ENCODE assay signal across 15 cellular contexts in the genomic region with DNA sequence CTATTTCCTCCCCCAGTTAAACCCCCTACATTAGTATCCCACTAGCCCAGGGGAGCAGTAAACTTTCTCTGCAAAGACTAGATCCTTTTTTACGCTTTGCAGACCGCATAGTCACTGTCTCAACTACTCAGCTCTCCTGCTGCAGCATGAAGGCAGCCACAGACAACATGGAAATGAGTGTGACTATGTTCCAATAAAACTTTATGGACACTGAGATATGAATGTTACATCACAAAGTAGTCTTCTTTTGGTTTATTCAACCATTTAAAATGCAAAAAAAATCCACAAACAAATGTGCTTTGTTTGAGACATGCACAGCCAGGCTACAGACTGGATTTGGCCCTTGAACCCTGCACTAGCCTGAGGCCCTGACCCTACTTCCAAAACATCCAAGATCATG. TPM values are rescaled to one million over a fixed set of nuclear protein-coding genes. Genes with fewer than 3 reads are reported as not detected.
DNase-seq lines count a peak whose midpoint lies in the region; ATAC-seq, FAIRE-seq and TF ChIP-seq lines count a peak whose summit lies in the region.
"Had no signal": no experiment of that assay in that cellular context is flagged by ENCODE, and none has a peak within 500 bp of the region (broad histone marks: within the 10 kb centered on the region; RNA-seq: fewer than 3 reads in every experiment).

No MANE protein-coding gene starts in this region.

- peak overlapping the region; percentile 47 for H3K4me3 Mint-ChIP-seq in natural killer cell
- peak overlapping the region in 1 of 2 donors; percentile 52 for H3K4me3 Mint-ChIP-seq in CD14-positive monocyte

- peak overlapping the region; percentile 97; the same call in 1 of the 2 replicates for H3K4me3 ChIP-seq in AG04450 (ENCODE audit: low read depth, low read length)
- H3K4me3 ChIP-seq in HFF-Myc (replicated peaks; ENCODE audit: low read depth, low read length) = peak overlapping the region; percentile 88
- peak overlapping the region; percentile 81 for H3K4me3 ChIP-seq in K562
- no peak overlapping the region for H3K4me3 ChIP-seq in vagina
- H3K4me3 ChIP-seq: lung had no signal

- H3K4me2 ChIP-seq in K562 (ENCODE audit: insufficient read depth, low read length) = peak overlapping the region; percentile 100

- peaks cover 53% of the 10 kb centered on the region for H3K79me2 ChIP-seq in K562 (ENCODE audit: control insufficient read depth, insufficient read depth, low read length)

- H3K9me1 ChIP-seq in K562 (ENCODE audit: control insufficient read depth, insufficient read depth, low read length) = no peaks in the 10 kb centered on the region

- H3K36me3 ChIP-seq in K562 (ENCODE audit: control insufficient read depth, insufficient read depth, low read length) (peaks cover 22% of the 10 kb centered on the region; the same call in 2 of the 3 replicates), vagina (no peaks in the 10 kb centered on the region)

- ATAC-seq in K562 (no peak), natural killer cell (no peak), HG02973 (IDR thresholded peaks at IDR 0.05; ENCODE audit: unreplicated experiment) (no peak)

- TF ChIP-seq CTCF in AG04450 (IDR thresholded peaks at IDR 0.05; ENCODE audit: low read depth, low read length) (no peak), HFF-Myc (IDR thresholded peaks at IDR 0.05; ENCODE audit: low read depth, low read length, missing control alignments) (no peak), K562 (IDR thresholded peaks at IDR 0.05 in 2 of 3, conservative IDR thresholded peaks at IDR 0.05 in 1 of 3; ENCODE audit: insufficient read depth in 2 of 3, low read depth in 1 of 3, low read length in 3 of 3) (no peak), natural killer cell (IDR thresholded peaks at IDR 0.05) (no peak), CD14-positive monocyte (IDR thresholded peaks at IDR 0.05) (no peak), vagina (IDR thresholded peaks at IDR 0.05) (no peak)

- CTCF ChIA-PET in AG04450 (lab: Charles Lee) = interaction anchor here (2.6 to 3.8 kb wide), 3 partner anchors 11 to 100 kb away, joined by 17 to 25 read pairs (median 18); no protein-coding TSS in a partner anchor
- CTCF ChIA-PET in K562 (lab: Yijun Ruan, JAX; ENCODE audit: low intra/inter-chr PET ratio) = no interaction called here

- H3K27ac Mint-ChIP-seq in natural killer cell = peak overlapping the region; percentile 96 to 100
- peak overlapping the region in 3 of 7 donors; percentile 13 to 69 (median 41) for H3K27ac Mint-ChIP-seq in CD14-positive monocyte

- peak overlapping the region in 1 of 2 experiments; percentile 88; a peak in 3 of 4 replicates for H3K9ac ChIP-seq in K562 (ENCODE audit: insufficient read depth in 1 of 2, low read depth in 2 of 2, low read length in 2 of 2)

- TF ChIP-seq POLR2A in K562 (conservative IDR thresholded peaks at IDR 0.05) = no peak
- TF ChIP-seq POLR2A in vagina (IDR thresholded peaks at IDR 0.05) = no peak

- in situ Hi-C loops in K562 (cut with MboI) = loop anchor here (5.0 kb wide), 1 partner anchor 168 kb away; no protein-coding TSS in a partner anchor

- intact Hi-C loops in K562 (cut with micrococcal nuclease) (loop anchor here (5.0 kb wide), 1 partner anchor 343 kb away; no protein-coding TSS in a partner anchor), natural killer cell (cut with micrococcal nuclease) (loop anchor here (5.0 to 10.0 kb wide), 3 partner anchors 256 to 674 kb away; partner anchors contain the start of genes C17orf100, MED31, TP53 and WRAP53), CD14-positive monocyte (cut with micrococcal nuclease) (loop anchor here in 1 of 2 donors (5.0 kb wide), 2 partner anchors 358 to 1047 kb away; partner anchors contain the start of genes C17orf100 and MED31), vagina (cut with DNase I) (no loop called here)

- POLR2A ChIA-PET in AG04450 (lab: Yijun Ruan, JAX) (no interaction called here), K562 (lab: Yijun Ruan, JAX) (interaction anchor here (0.7 to 1.0 kb wide), 2 partner anchors 11 to 118 kb away, joined by 3 read pairs; no protein-coding TSS in a partner anchor)

- H3K4me1 Mint-ChIP-seq in natural killer cell = peaks cover 57 to 59% of the 10 kb centered on the region in 2 donors
- H3K4me1 Mint-ChIP-seq in CD14-positive monocyte = peaks cover 51% of the 10 kb centered on the region

- H3K27ac ChIP-seq in AG04450 (ENCODE audit: low read depth, low read length) (no peak overlapping the region), K562 (ENCODE audit: extremely low read depth, low read depth, low read length) (peak overlapping the region; percentile 96; the same call in 2 of the 3 replicates), vagina (no peak overlapping the region)

- no peak for TF ChIP-seq RAD21 in K562 (CRISPR knock-in tag; conservative IDR thresholded peaks at IDR 0.05 in 1 of 2, IDR thresholded peaks at IDR 0.05 in 1 of 2)

- peaks cover 14 to 22% of the 10 kb centered on the region in 2 experiments; a peak in 4 of 5 replicates for H3K4me1 ChIP-seq in K562 (replicated peaks in 1 of 2; ENCODE audit: control insufficient read depth in 2 of 2, insufficient read depth in 2 of 2, low read length in 2 of 2)
- H3K4me1 ChIP-seq in vagina = peaks cover 44% of the 10 kb centered on the region

- no peaks in the 10 kb centered on the region for H4K20me1 ChIP-seq in K562 (replicated peaks; ENCODE audit: control insufficient read depth, insufficient read depth, low read length)

- H3K9me3 Mint-ChIP-seq in natural killer cell (no peaks in the 10 kb centered on the region), CD14-positive monocyte (peaks cover 0 to 5% (median 0%) of the 10 kb centered on the region in 7 donors)

- FAIRE-seq in K562 (lab: Jason Lieb, UNC) = peak; percentile 6

- WGBS in K562 (ENCODE audit: insufficient coverage, low coverage, missing lambda C conversion rate) = 83% methylated on average over 2 of the region's 2 CpGs

- H3K27me3 ChIP-seq in AG04450 (ENCODE audit: control insufficient read depth, insufficient read depth, low read length) (no peaks in the 10 kb centered on the region), K562 (ENCODE audit: control insufficient read depth in 2 of 2, insufficient read depth in 2 of 2, low read length in 2 of 2) (no peaks in the 10 kb centered on the region), vagina (no peaks in the 10 kb centered on the region)
- H3K27me3 ChIP-seq: spleen had no signal

- H3K9me3 ChIP-seq in AG04450 (ENCODE audit: control insufficient read depth, insufficient read depth, low read length) (peaks cover 7% of the 10 kb centered on the region; the same call in 1 of the 2 replicates), K562 (replicated peaks; ENCODE audit: control insufficient read depth, insufficient read depth, low read depth, low read length) (no peaks in the 10 kb centered on the region), vagina (no peaks in the 10 kb centered on the region)
- H3K9me3 ChIP-seq: spleen had no signal

- H3K36me3 Mint-ChIP-seq in natural killer cell (no peaks in the 10 kb centered on the region), CD14-positive monocyte (peaks cover 41 to 48% of the 10 kb centered on the region in 2 donors)

- H3K27me3 Mint-ChIP-seq in natural killer cell (ENCODE audit: low read depth in 2 of 2) (no peaks in the 10 kb centered on the region), CD14-positive monocyte (ENCODE audit: low read depth in 3 of 3) (peaks cover 0 to 5% (median 0%) of the 10 kb centered on the region in 3 donors)

- no peak for TF ChIP-seq EP300 in K562 (IDR thresholded peaks at IDR 0.05; ENCODE audit: low read length)

- no TSS peak for BruUV-seq in K562 (replicated peaks; lab: Mats Ljungman, UMichigan)

- DNase-seq in AG04450 (ENCODE audit: low read depth, low spot score) (no peak), HFF-Myc (ENCODE audit: extremely low read depth, low read depth) (no peak), K562 (ENCODE audit: extremely low read depth in 1 of 4, low spot score in 3 of 4) (no peak), natural killer cell (no peak), CD14-positive monocyte (ENCODE audit: low spot score) (no peak), vagina (ENCODE audit: extremely low spot score in 2 of 2) (no peak), NCI-H1417 treated with DMSO at 0.1 percent for 48 hours (lab: John Stamatoyannopoulos, UW) (no peak)
- DNase-seq: Calu3; NCI-H2227 treated with DMSO at 0.1 percent for 48 hours; SHP77 treated with DMSO at 0.1 percent for 48 hours; spleen; stimulated activated CD8-positive, alpha-beta memory T cell treated with anti-CD3 and anti-CD28 coated beads, Interleukin-4, amount 100 ng/mL, for 48 hours had no signal

- no peak overlapping the region for H2AFZ ChIP-seq in K562 (ENCODE audit: low read depth, low read length)

RNA-seq across cellular contexts. Expression of gene RNASEK, which starts 1.9 kb away (rescaled TPM):
- polyA plus RNA-seq in AG04450 (2011; rRNA removed) (240 and 332 TPM in 2 replicates), K562 (2011; rRNA removed) (58.0 and 75.0 TPM in 2 replicates), K562 (2014; fragmentation: Illumina TruSeq; extraction: Trizol) (265 and 271 TPM in 2 replicates), K562 (2014; fragmentation: Nextera tagmentation; extraction: Ambion mirVana) (100 to 1,000 TPM; 104 to 155 TPM), K562 (2014; rRNA removed) (85.3 and 157 TPM in 2 replicates), CD14-positive monocyte (1,000 to 10,000 TPM; 1,057 to 1,383 TPM)
- 85.9 and 117 TPM in 2 replicates for polyA minus RNA-seq in AG04450 (2011; rRNA and poly(A)+ RNA removed)
- 43.7 and 75.3 TPM in 2 replicates for total RNA-seq in K562 (2011; cell fraction: chromatin; rRNA removed; ENCODE audit: low replicate concordance)
- 103 and 119 TPM in 2 replicates for total RNA-seq in K562 (2011; cell fraction: nucleolus; rRNA removed)
- total RNA-seq in K562 (2011; cell fraction: nucleoplasm; rRNA removed) = 117 and 121 TPM in 2 replicates
- total RNA-seq in K562 (2014; rRNA removed) (157 and 253 TPM in 2 replicates), K562 (2014; rRNA removed; fragmentation: Illumina TruSeq; extraction: Trizol) (48.5 and 48.6 TPM in 2 replicates), K562 (2015; rRNA removed; fragmentation: Illumina TruSeq; extraction: Trizol) (132 and 136 TPM in 2 replicates), K562 (2021) (151 and 154 TPM in 2 replicates), natural killer cell (100 to 1,000 TPM; 151 to 165 (median 159) TPM), vagina (155 TPM)
- 94.3 and 122 TPM in 2 replicates for polyA plus RNA-seq in K562 (2011; cell fraction: cytosol; rRNA removed)
- polyA plus RNA-seq in K562 (2011; cell fraction: nucleus; rRNA removed) = 114 and 118 TPM in 2 replicates
- polyA plus RNA-seq in K562 (2012) = 247 and 326 TPM in 2 replicates
- 20.8 and 25.0 TPM in 2 replicates for polyA minus RNA-seq in K562 (2011; rRNA and poly(A)+ RNA removed)
- polyA minus RNA-seq in K562 (2011; cell fraction: cytosol; rRNA and poly(A)+ RNA removed) = 76.4 and 84.8 TPM in 2 replicates
- polyA minus RNA-seq in K562 (2011; cell fraction: nucleus; rRNA and poly(A)+ RNA removed) = 9.2 and 20.2 TPM in 2 replicates

RNA-seq across cellular contexts. Expression of gene BCL6B, which starts 12.3 kb away (rescaled TPM):
- 0.02 TPM in 1 of 2 replicates, not detected in the other for polyA plus RNA-seq in AG04450 (2011; rRNA removed)
- not detected in 2 replicates for polyA minus RNA-seq in AG04450 (2011; rRNA and poly(A)+ RNA removed)
- total RNA-seq in K562 (2011; cell fraction: chromatin; rRNA removed; ENCODE audit: low replicate concordance) = 2.4 and 6.6 TPM in 2 replicates
- total RNA-seq in K562 (2011; cell fraction: nucleolus; rRNA removed) = 4.7 and 6.3 TPM in 2 replicates
- total RNA-seq in K562 (2011; cell fraction: nucleoplasm; rRNA removed) = 4.1 and 5.4 TPM in 2 replicates
- total RNA-seq in K562 (2014; rRNA removed) = 4.7 and 5.0 TPM in 2 replicates
- 2.4 and 2.7 TPM in 2 replicates for total RNA-seq in K562 (2014; rRNA removed; fragmentation: Illumina TruSeq; extraction: Trizol)
- 3.5 and 3.6 TPM in 2 replicates for total RNA-seq in K562 (2015; rRNA removed; fragmentation: Illumina TruSeq; extraction: Trizol)
- 4.5 and 5.6 TPM in 2 replicates for total RNA-seq in K562 (2021)
- polyA plus RNA-seq in K562 (2011; rRNA removed) = 1.9 and 3.1 TPM in 2 replicates
- 2.8 and 2.9 TPM in 2 replicates for polyA plus RNA-seq in K562 (2011; cell fraction: cytosol; rRNA removed)
- 5.5 and 5.9 TPM in 2 replicates for polyA plus RNA-seq in K562 (2011; cell fraction: nucleus; rRNA removed)
- 1.9 and 4.2 TPM in 2 replicates for polyA plus RNA-seq in K562 (2012)
- polyA plus RNA-seq in K562 (2014; fragmentation: Illumina TruSeq; extraction: Trizol) = 3.9 and 4.1 TPM in 2 replicates
- 1 to 10 TPM in 1 of 2 experiments, under 1 TPM in 1; 0.89 to 1.2 TPM for polyA plus RNA-seq in K562 (2014; fragmentation: Nextera tagmentation; extraction: Ambion mirVana)
- polyA plus RNA-seq in K562 (2014; rRNA removed) = 3.5 and 3.6 TPM in 2 replicates
- polyA minus RNA-seq in K562 (2011; rRNA and poly(A)+ RNA removed) = 2.0 and 2.8 TPM in 2 replicates
- polyA minus RNA-seq in K562 (2011; cell fraction: cytosol; rRNA and poly(A)+ RNA removed) = 2.7 and 3.1 TPM in 2 replicates
- polyA minus RNA-seq in K562 (2011; cell fraction: nucleus; rRNA and poly(A)+ RNA removed) = 3.1 and 4.0 TPM in 2 replicates
- total RNA-seq in natural killer cell = under 1 TPM in 2 of 3 donors, not detected in 1; 0.49 to 0.84 TPM
- under 1 TPM in 1 of 2 donors, not detected in 1; 0.06 TPM for polyA plus RNA-seq in CD14-positive monocyte
- 10.1 TPM for total RNA-seq in vagina
- total RNA-seq: Calu3 had no signal

RNA-seq across cellular contexts. Expression of gene ALOX12, which starts 14.7 kb away (rescaled TPM):
- polyA plus RNA-seq in AG04450 (2011; rRNA removed) (not detected in 2 replicates), K562 (2011; rRNA removed) (0.31 and 1.0 TPM in 2 replicates), K562 (2014; fragmentation: Illumina TruSeq; extraction: Trizol) (0.55 and 0.60 TPM in 2 replicates), K562 (2014; fragmentation: Nextera tagmentation; extraction: Ambion mirVana) (1 to 10 TPM in 1 of 2 experiments, under 1 TPM in 1; 0.91 to 1.1 TPM), K562 (2014; rRNA removed) (0.91 and 0.98 TPM in 2 replicates), CD14-positive monocyte (1 to 10 TPM in 1 of 2 donors, under 1 TPM in 1; 0.29 to 1.2 TPM)
- polyA minus RNA-seq in AG04450 (2011; rRNA and poly(A)+ RNA removed) = not detected in 2 replicates
- 0.35 and 0.53 TPM in 2 replicates for total RNA-seq in K562 (2011; cell fraction: chromatin; rRNA removed; ENCODE audit: low replicate concordance)
- total RNA-seq in K562 (2011; cell fraction: nucleolus; rRNA removed) = 0.17 and 0.26 TPM in 2 replicates
- total RNA-seq in K562 (2011; cell fraction: nucleoplasm; rRNA removed) = 0.29 and 0.46 TPM in 2 replicates
- total RNA-seq in K562 (2014; rRNA removed) (0.09 and 0.57 TPM in 2 replicates), K562 (2014; rRNA removed; fragmentation: Illumina TruSeq; extraction: Trizol) (0.18 and 0.38 TPM in 2 replicates), K562 (2015; rRNA removed; fragmentation: Illumina TruSeq; extraction: Trizol) (0.08 TPM in 1 of 2 replicates, not detected in the other), K562 (2021) (0.40 and 0.47 TPM in 2 replicates), natural killer cell (1 to 10 TPM in 2 of 3 donors, under 1 TPM in 1; 0.77 to 2.4 (median 1.3) TPM), vagina (16.0 TPM)
- 0.64 and 0.65 TPM in 2 replicates for polyA plus RNA-seq in K562 (2011; cell fraction: cytosol; rRNA removed)
- polyA plus RNA-seq in K562 (2011; cell fraction: nucleus; rRNA removed) = 0.75 and 1.3 TPM in 2 replicates
- polyA plus RNA-seq in K562 (2012) = 1.3 and 6.2 TPM in 2 replicates
- polyA minus RNA-seq in K562 (2011; rRNA and poly(A)+ RNA removed) = 0.18 and 0.30 TPM in 2 replicates
- 0.48 TPM in 1 of 2 replicates, not detected in the other for polyA minus RNA-seq in K562 (2011; cell fraction: cytosol; rRNA and poly(A)+ RNA removed)
- polyA minus RNA-seq in K562 (2011; cell fraction: nucleus; rRNA and poly(A)+ RNA removed) = 0.44 TPM in 1 of 2 replicates, not detected in the other
- total RNA-seq: Calu3, glomerular endothelial cell had no signal

RNA-seq across cellular contexts. Expression of gene SLC16A13, which starts 25.3 kb away (rescaled TPM):
- polyA plus RNA-seq in AG04450 (2011; rRNA removed) (1.5 and 1.7 TPM in 2 replicates), K562 (2011; rRNA removed) (0.50 and 2.8 TPM in 2 replicates), K562 (2014; fragmentation: Illumina TruSeq; extraction: Trizol) (2.7 and 3.3 TPM in 2 replicates), K562 (2014; fragmentation: Nextera tagmentation; extraction: Ambion mirVana) (under 1 TPM; 0.04 to 0.18 TPM), K562 (2014; rRNA removed) (0.65 and 1.5 TPM in 2 replicates), CD14-positive monocyte (1 to 10 TPM in 1 of 2 donors, under 1 TPM in 1; 0.93 to 2.2 TPM)
- 1.8 and 2.4 TPM in 2 replicates for polyA minus RNA-seq in AG04450 (2011; rRNA and poly(A)+ RNA removed)
- 4.9 and 17.0 TPM in 2 replicates for total RNA-seq in K562 (2011; cell fraction: chromatin; rRNA removed; ENCODE audit: low replicate concordance)
- 12.9 and 17.7 TPM in 2 replicates for total RNA-seq in K562 (2011; cell fraction: nucleolus; rRNA removed)
- total RNA-seq in K562 (2011; cell fraction: nucleoplasm; rRNA removed) = 11.1 and 12.8 TPM in 2 replicates
- total RNA-seq in K562 (2014; rRNA removed) (1.2 and 1.8 TPM in 2 replicates), K562 (2014; rRNA removed; fragmentation: Illumina TruSeq; extraction: Trizol) (0.19 and 0.33 TPM in 2 replicates), K562 (2015; rRNA removed; fragmentation: Illumina TruSeq; extraction: Trizol) (0.87 and 0.94 TPM in 2 replicates), K562 (2021) (4.5 and 5.6 TPM in 2 replicates), natural killer cell (1 to 10 TPM; 4.8 to 7.0 (median 6.0) TPM), vagina (2.0 TPM)
- polyA plus RNA-seq in K562 (2011; cell fraction: cytosol; rRNA removed) = 1.4 and 1.7 TPM in 2 replicates
- polyA plus RNA-seq in K562 (2011; cell fraction: nucleus; rRNA removed) = 4.4 and 4.5 TPM in 2 replicates
- polyA plus RNA-seq in K562 (2012) = 3.8 and 4.8 TPM in 2 replicates
- polyA minus RNA-seq in K562 (2011; rRNA and poly(A)+ RNA removed) = 1.1 and 2.6 TPM in 2 replicates
- 1.7 TPM in 2 replicates for polyA minus RNA-seq in K562 (2011; cell fraction: cytosol; rRNA and poly(A)+ RNA removed)
- polyA minus RNA-seq in K562 (2011; cell fraction: nucleus; rRNA and poly(A)+ RNA removed) = 4.8 and 5.3 TPM in 2 replicates

RNA-seq across cellular contexts. Expression of gene SLC16A11, which starts 33.4 kb away (rescaled TPM):
- polyA plus RNA-seq in AG04450 (2011; rRNA removed) (not detected in 2 replicates), K562 (2011; rRNA removed) (not detected in 2 replicates), K562 (2014; fragmentation: Illumina TruSeq; extraction: Trizol) (not detected in 2 replicates), K562 (2014; fragmentation: Nextera tagmentation; extraction: Ambion mirVana) (not detected), K562 (2014; rRNA removed) (not detected in 2 replicates), CD14-positive monocyte (not detected)
- polyA minus RNA-seq in AG04450 (2011; rRNA and poly(A)+ RNA removed) = not detected in 2 replicates
- not detected in 2 replicates for total RNA-seq in K562 (2011; cell fraction: chromatin; rRNA removed; ENCODE audit: low replicate concordance)
- not detected in 2 replicates for total RNA-seq in K562 (2011; cell fraction: nucleolus; rRNA removed)
- not detected in 2 replicates for total RNA-seq in K562 (2011; cell fraction: nucleoplasm; rRNA removed)
- total RNA-seq in K562 (2014; rRNA removed) (not detected in 2 replicates), K562 (2014; rRNA removed; fragmentation: Illumina TruSeq; extraction: Trizol) (not detected in 2 replicates), K562 (2015; rRNA removed; fragmentation: Illumina TruSeq; extraction: Trizol) (not detected in 2 replicates), K562 (2021) (not detected in 2 replicates), natural killer cell (1 to 10 TPM; 1.2 to 2.5 (median 1.6) TPM), vagina (not detected)
- polyA plus RNA-seq in K562 (2011; cell fraction: cytosol; rRNA removed) = not detected in 2 replicates
- not detected in 2 replicates for polyA plus RNA-seq in K562 (2011; cell fraction: nucleus; rRNA removed)
- not detected in 2 replicates for polyA plus RNA-seq in K562 (2012)
- not detected in 2 replicates for polyA minus RNA-seq in K562 (2011; rRNA and poly(A)+ RNA removed)
- not detected in 2 replicates for polyA minus RNA-seq in K562 (2011; cell fraction: cytosol; rRNA and poly(A)+ RNA removed)
- polyA minus RNA-seq in K562 (2011; cell fraction: nucleus; rRNA and poly(A)+ RNA removed) = not detected in 2 replicates
- total RNA-seq: Calu3 had no signal

Comparison
In these comparisons a context has a peak if more than half of its experiments do, and no peak if none do; other contexts are left out.
1. H3K4me3 ChIP-seq: peak in AG04450 (single experiment), HFF-Myc (single experiment) and K562 (single experiment); none in vagina (0 of 2).